In genomic region chr16:69130461-69130860, GRCh38 we compare ENCODE assay signal across 10 cellular contexts.
DNase-seq lines count a peak whose midpoint lies in the region; ATAC-seq and TF ChIP-seq lines count a peak whose summit lies in the region.
"Had no signal": no experiment of that assay in that cellular context is flagged by ENCODE, and none has a peak within 500 bp of the region (broad histone marks: within the 10 kb centered on the region; RNA-seq: fewer than 3 reads in every experiment).

No MANE protein-coding gene starts in this region.

- H2AFZ ChIP-seq in SU-DHL-6 (ENCODE audit: low read depth, low read length, severe bottlenecking), result no peak overlapping the region

- TF ChIP-seq CTCF in SU-DHL-6 (IDR thresholded peaks at IDR 0.05; ENCODE audit: insufficient read depth, low read length, poor library complexity, severe bottlenecking) (no peak), foreskin fibroblast (IDR thresholded peaks at IDR 0.05; ENCODE audit: low read depth, low read length) (no peak)

- H3K27ac ChIP-seq in SU-DHL-6 (ENCODE audit: low read depth, low read length), result peak overlapping the region; percentile 84

- H3K36me3 Mint-ChIP-seq in activated naive CD4-positive, alpha-beta T cell treated with anti-CD3 and anti-CD28 coated beads, Interleukin-2, amount 10 ng/mL, durations not matched to agents 7 days and 5 days, result peaks cover 24% of the 10 kb centered on the region
- peaks cover 69% of the 10 kb centered on the region for H3K36me3 Mint-ChIP-seq in stimulated activated effector memory CD8-positive, alpha-beta T cell treated with anti-CD3 and anti-CD28 coated beads, Interleukin-12 subunit alpha, Interleukin-12 subunit beta, amount 100 ng/mL, for 72 hours

- H3K4me1 Mint-ChIP-seq in activated naive CD4-positive, alpha-beta T cell treated with anti-CD3 and anti-CD28 coated beads, Interleukin-2, amount 10 ng/mL, durations not matched to agents 7 days and 5 days, result peaks cover 63% of the 10 kb centered on the region
- H3K4me1 Mint-ChIP-seq in stimulated activated effector memory CD8-positive, alpha-beta T cell treated with anti-CD3 and anti-CD28 coated beads, Interleukin-12 subunit alpha, Interleukin-12 subunit beta, amount 100 ng/mL, for 72 hours, result peaks cover 49% of the 10 kb centered on the region

- peak overlapping the region; percentile 99; the same call in 1 of the 2 replicates for H3K9ac ChIP-seq in SU-DHL-6 (ENCODE audit: low read length)

- H3K27me3 ChIP-seq in SU-DHL-6 (ENCODE audit: low read length), result no peaks in the 10 kb centered on the region

- H3K79me2 ChIP-seq in SU-DHL-6 (ENCODE audit: insufficient read depth, low read length), result peaks cover 84% of the 10 kb centered on the region

- H3F3A ChIP-seq in SU-DHL-6 (ENCODE audit: insufficient read depth), result peaks cover 31% of the 10 kb centered on the region

- DNase-seq in activated naive CD4-positive, alpha-beta T cell treated with anti-CD3 and anti-CD28 coated beads, Interleukin-2, amount 10 ng/mL, durations not matched to agents 7 days and 5 days, result no peak
- no peak for DNase-seq in activated naive CD4-positive, alpha-beta T cell (lab: John Stamatoyannopoulos, UW)
- DNase-seq in foreskin fibroblast, result no peak
- no peak for DNase-seq in stimulated activated effector memory CD8-positive, alpha-beta T cell treated with anti-CD3 and anti-CD28 coated beads, Interleukin-12 subunit alpha, Interleukin-12 subunit beta, amount 100 ng/mL, for 72 hours (ENCODE audit: low spot score in 2 of 2)
- DNase-seq in stimulated activated naive CD4-positive, alpha-beta T cell (lab: John Stamatoyannopoulos, UW), result no peak
- DNase-seq: COR-L47, NCI-H1694 had no signal

- H3K4me2 ChIP-seq in SU-DHL-6 (ENCODE audit: low read depth, low read length, poor library complexity, severe bottlenecking), result peak overlapping the region; percentile 92

- H3K27ac Mint-ChIP-seq in activated naive CD4-positive, alpha-beta T cell treated with anti-CD3 and anti-CD28 coated beads, Interleukin-2, amount 10 ng/mL, durations not matched to agents 7 days and 5 days, result peak overlapping the region; percentile 14
- no peak overlapping the region for H3K27ac Mint-ChIP-seq in stimulated activated effector memory CD8-positive, alpha-beta T cell treated with anti-CD3 and anti-CD28 coated beads, Interleukin-12 subunit alpha, Interleukin-12 subunit beta, amount 100 ng/mL, for 72 hours

- ATAC-seq in stimulated activated effector memory CD8-positive, alpha-beta T cell treated with anti-CD3 and anti-CD28 coated beads, Interleukin-12 subunit alpha, Interleukin-12 subunit beta, amount 100 ng/mL, for 72 hours, result no peak
- ATAC-seq in HG03565 (IDR thresholded peaks at IDR 0.05; ENCODE audit: unreplicated experiment), result no peak
- no peak for ATAC-seq in HG02571 (IDR thresholded peaks at IDR 0.05; ENCODE audit: unreplicated experiment)

- no peaks in the 10 kb centered on the region for H3K9me3 Mint-ChIP-seq in activated naive CD4-positive, alpha-beta T cell treated with anti-CD3 and anti-CD28 coated beads, Interleukin-2, amount 10 ng/mL, durations not matched to agents 7 days and 5 days
- no peaks in the 10 kb centered on the region for H3K9me3 Mint-ChIP-seq in stimulated activated effector memory CD8-positive, alpha-beta T cell treated with anti-CD3 and anti-CD28 coated beads, Interleukin-12 subunit alpha, Interleukin-12 subunit beta, amount 100 ng/mL, for 72 hours

- peak overlapping the region; percentile 95 for H3K4me3 Mint-ChIP-seq in activated naive CD4-positive, alpha-beta T cell treated with anti-CD3 and anti-CD28 coated beads, Interleukin-2, amount 10 ng/mL, durations not matched to agents 7 days and 5 days
- H3K4me3 Mint-ChIP-seq in stimulated activated effector memory CD8-positive, alpha-beta T cell treated with anti-CD3 and anti-CD28 coated beads, Interleukin-12 subunit alpha, Interleukin-12 subunit beta, amount 100 ng/mL, for 72 hours, result peak overlapping the region; percentile 86

- no peaks in the 10 kb centered on the region for H3K9me2 ChIP-seq in SU-DHL-6 (replicated peaks; ENCODE audit: insufficient read depth, low read length)

- no peaks in the 10 kb centered on the region for H3K9me3 ChIP-seq in SU-DHL-6 (ENCODE audit: insufficient read depth, low read length)

- no peaks in the 10 kb centered on the region for H3K36me3 ChIP-seq in SU-DHL-6 (ENCODE audit: low read length)

- H3K27me3 Mint-ChIP-seq in activated naive CD4-positive, alpha-beta T cell treated with anti-CD3 and anti-CD28 coated beads, Interleukin-2, amount 10 ng/mL, durations not matched to agents 7 days and 5 days, result no peaks in the 10 kb centered on the region

- CTCF ChIA-PET in activated naive CD4-positive, alpha-beta T cell treated with anti-CD3 and anti-CD28 coated beads, Interleukin-2, amount 10 ng/mL, durations not matched to agents 7 days and 5 days (lab: Charles Lee), result interaction anchor here (1.0 to 2.8 kb wide), 3 partner anchors 17 to 283 kb away, joined by 3 to 9 read pairs (median 4); no protein-coding TSS in a partner anchor

- peaks cover 7% of the 10 kb centered on the region; the same call in 1 of the 2 replicates for H4K20me1 ChIP-seq in SU-DHL-6 (ENCODE audit: low read depth, low read length)

- no peak overlapping the region for H3K4me3 ChIP-seq in SU-DHL-6 (ENCODE audit: insufficient read depth, low read length, poor library complexity, severe bottlenecking)
- H3K4me3 ChIP-seq in foreskin fibroblast (ENCODE audit: low read depth in 1 of 2, low read length in 2 of 2), result peak overlapping the region; percentile 72 to 99
